In the genomic region with DNA sequence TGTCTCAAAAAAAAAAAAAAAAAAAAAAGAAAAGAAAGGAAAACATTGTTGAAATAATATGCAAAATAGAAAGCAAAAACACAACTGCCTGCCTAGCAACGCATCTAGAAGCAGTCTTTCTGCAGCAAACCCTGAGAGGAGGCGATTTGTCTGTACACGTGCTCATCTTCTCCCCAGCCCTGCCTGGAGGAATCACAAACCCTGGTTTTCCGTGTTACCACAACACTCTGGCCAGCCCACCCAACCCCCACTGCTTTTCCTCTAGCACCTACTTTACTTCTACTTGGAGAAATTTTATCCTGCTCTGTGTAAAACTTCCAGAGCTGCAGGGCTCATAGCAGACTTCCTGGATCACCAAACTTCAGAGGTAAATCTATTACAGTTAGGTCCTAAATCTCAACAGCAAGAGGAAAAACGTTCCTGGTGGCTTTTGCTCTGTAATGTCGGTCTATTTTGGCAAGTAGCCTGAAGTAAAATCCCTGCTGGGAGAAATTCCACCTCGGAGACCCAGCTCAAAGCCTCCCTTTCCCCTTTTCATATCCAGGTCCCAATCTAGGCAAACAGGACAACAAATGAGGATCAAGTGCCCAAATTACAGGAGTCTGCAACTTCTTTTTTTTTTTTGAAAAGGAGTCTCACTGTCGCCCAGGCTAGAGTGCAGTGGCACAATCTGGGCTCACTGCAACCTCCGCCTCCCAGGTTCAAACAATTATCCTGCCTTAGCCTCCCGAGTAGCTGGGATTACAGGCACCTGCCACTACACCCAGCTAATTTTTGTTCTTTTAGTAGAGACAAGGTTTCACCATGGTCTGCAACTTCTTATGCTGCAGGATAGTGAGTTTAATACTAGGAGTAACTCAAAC, we compare ENCODE assay signal across 9 cellular contexts.
DNase-seq lines count a peak whose midpoint lies in the region; TF ChIP-seq lines count a peak whose summit lies in the region.
"Had no signal": no experiment of that assay in that cellular context is flagged by ENCODE, and none has a peak within 500 bp of the region (broad histone marks: within the 10 kb centered on the region; RNA-seq: fewer than 3 reads in every experiment).

No MANE protein-coding gene starts in this region.

- H3K4me3 ChIP-seq in A673 (ENCODE audit: low read depth, low read length, poor library complexity, severe bottlenecking) (peak overlapping the region; percentile 43), OCI-LY1 (ENCODE audit: low read depth, low read length, poor library complexity, severe bottlenecking) (no peak overlapping the region), muscle layer of duodenum (ENCODE audit: low read depth in 1 of 2, low read length in 2 of 2) (peak overlapping the region; percentile 29 to 45)

- H3K4me1 ChIP-seq in A673 (ENCODE audit: insufficient read depth, low read length, poor library complexity, severe bottlenecking) (peaks cover 28% of the 10 kb centered on the region), OCI-LY1 (ENCODE audit: insufficient read depth, low read length, severe bottlenecking) (peaks cover 9% of the 10 kb centered on the region), muscle layer of duodenum (ENCODE audit: control insufficient read depth in 1 of 2, insufficient read depth in 2 of 2, low read length in 2 of 2) (peaks cover 0 to 9% of the 10 kb centered on the region in 2 donors)

- intact Hi-C loops in A673 (cut with micrococcal nuclease; ENCODE audit: unreplicated experiment) = loop anchor here (2.0 kb wide), 1 partner anchor 93 kb away; no protein-coding TSS in a partner anchor

- POLR2A ChIA-PET in A673 (lab: Charles Lee; ENCODE audit: low non-redundant PET) = no interaction called here

- peak; percentile 91 for DNase-seq in A673 (ENCODE audit: low spot score)
- peak; percentile 67 for DNase-seq in fibroblast of peridontal ligament (ENCODE audit: extremely low read depth)
- no peak for DNase-seq in GM10266 (ENCODE audit: extremely low spot score)
- no peak for DNase-seq in GM13977 (ENCODE audit: low spot score)
- no peak for DNase-seq in SHP77 treated with DMSO at 0.1 percent for 48 hours (lab: John Stamatoyannopoulos, UW)
- DNase-seq in NCI-H187 treated with DMSO at 0.1 percent for 48 hours (lab: John Stamatoyannopoulos, UW) = no peak
- DNase-seq: activated B cell treated with CpG ODN at 0.5 μM for 24 hours had no signal

- no peak overlapping the region for H3K4me2 ChIP-seq in OCI-LY1 (ENCODE audit: low read length)

- no peaks in the 10 kb centered on the region for H3F3A ChIP-seq in OCI-LY1 (ENCODE audit: insufficient read depth, low read length)

- H3K36me3 ChIP-seq in A673 (ENCODE audit: insufficient read depth, low read length, poor library complexity, severe bottlenecking) (no peaks in the 10 kb centered on the region), OCI-LY1 (ENCODE audit: insufficient read depth, low read length) (peaks cover 12% of the 10 kb centered on the region), muscle layer of duodenum (ENCODE audit: control insufficient read depth in 1 of 2, insufficient read depth in 2 of 2, low read length in 2 of 2) (peaks cover 0 to 4% of the 10 kb centered on the region in 2 donors)

- H3K9me2 ChIP-seq in OCI-LY1 (ENCODE audit: low read depth, low read length) = no peaks in the 10 kb centered on the region

- CTCF ChIA-PET in A673 (lab: Charles Lee) = interaction anchor here (0.7 kb wide), 1 partner anchor 9 kb away, joined by 3 read pairs; no protein-coding TSS in a partner anchor

- H4K20me1 ChIP-seq in OCI-LY1 (ENCODE audit: insufficient read depth, low read length) = no peaks in the 10 kb centered on the region

- no peak overlapping the region for H2AFZ ChIP-seq in OCI-LY1 (ENCODE audit: low read length)

- H3K79me2 ChIP-seq in OCI-LY1 (ENCODE audit: insufficient read depth, low read length) = no peaks in the 10 kb centered on the region

- BruUV-seq in A673 (replicated peaks; lab: Mats Ljungman, UMichigan) = TSS peak; percentile 91

- in situ Hi-C loops in GM13977 (cut with MboI; ENCODE audit: low pct_unique_long_range_greater_than_20kb, low sequenced_read_pairs, unreplicated experiment) = no loop called here

- no peak overlapping the region for H3K9ac ChIP-seq in OCI-LY1 (ENCODE audit: low read length)

- H3K27me3 ChIP-seq in A673 (replicated peaks; ENCODE audit: insufficient read depth, low read depth, low read length, poor library complexity) = no peaks in the 10 kb centered on the region
- no peaks in the 10 kb centered on the region for H3K27me3 ChIP-seq in OCI-LY1 (ENCODE audit: insufficient read depth, low read length)
- no peaks in the 10 kb centered on the region for H3K27me3 ChIP-seq in muscle layer of duodenum (ENCODE audit: low read depth, low read length)

- TF ChIP-seq CTCF in A673 (conservative IDR thresholded peaks at IDR 0.05; ENCODE audit: low read depth, low read length) (no peak), OCI-LY1 (IDR thresholded peaks at IDR 0.05; ENCODE audit: low read length) (no peak), GM10266 (IDR thresholded peaks at IDR 0.05; ENCODE audit: control insufficient read depth, insufficient read depth, low read depth, missing control alignments) (no peak), GM13977 (IDR thresholded peaks at IDR 0.05; ENCODE audit: extremely low read depth, insufficient read depth, missing control alignments) (no peak)

- H3K9me3 ChIP-seq in A673 (ENCODE audit: low read depth, low read length, poor library complexity, severe bottlenecking) (no peaks in the 10 kb centered on the region), OCI-LY1 (ENCODE audit: low read length) (no peaks in the 10 kb centered on the region), muscle layer of duodenum (ENCODE audit: control insufficient read depth in 1 of 2, low read length in 2 of 2) (no peaks in the 10 kb centered on the region)

- H3K27ac ChIP-seq in A673 (ENCODE audit: low read depth, low read length, poor library complexity, severe bottlenecking) = peak overlapping the region; percentile 87
- H3K27ac ChIP-seq in OCI-LY1 (ENCODE audit: low read depth, low read length, poor library complexity, severe bottlenecking) = peak overlapping the region; percentile 32
- peak overlapping the region; percentile 61 for H3K27ac ChIP-seq in muscle layer of duodenum (ENCODE audit: low read length)

Comparison
In these comparisons a context has a peak if more than half of its experiments do, and no peak if none do; other contexts are left out.
1. DNase-seq: peak in A673 (single experiment) and fibroblast of peridontal ligament (single experiment); none in GM10266 (single experiment), GM13977 (single experiment), SHP77 treated with DMSO at 0.1 percent for 48 hours (single experiment) and NCI-H187 treated with DMSO at 0.1 percent for 48 hours (single experiment).
2. H3K27ac ChIP-seq: peak in every context shown above with its lines; median percentile 87 in A673; 61 in muscle layer of duodenum; 32 in OCI-LY1.